In genomic region chr19:50492303-50493052, GRCh38 we compare ENCODE assay signal across 11 cellular contexts. TPM values are rescaled to one million over a fixed set of nuclear protein-coding genes. Genes with fewer than 3 reads are reported as not detected.
DNase-seq lines count a peak whose midpoint lies in the region; ATAC-seq, FAIRE-seq and TF ChIP-seq lines count a peak whose summit lies in the region.
"Had no signal": no experiment of that assay in that cellular context is flagged by ENCODE, and none has a peak within 500 bp of the region (broad histone marks: within the 10 kb centered on the region; RNA-seq: fewer than 3 reads in every experiment).

No MANE protein-coding gene starts in this region.

- H3K27ac Mint-ChIP-seq in activated CD4-positive, alpha-beta T cell treated with anti-CD3 and anti-CD28 coated beads for 36 hours: peak overlapping the region; percentile 39
- H3K27ac Mint-ChIP-seq in activated CD4-positive, alpha-beta T cell treated with anti-CD3 and anti-CD28 coated beads, Interleukin-2, amount 10 ng/mL, durations not matched to agents 7 days and 5 days: no peak overlapping the region
- H3K27ac Mint-ChIP-seq in activated CD4-positive, alpha-beta T cell treated with anti-CD3 and anti-CD28 coated beads, Interleukin-2, amount 10 ng/mL, durations not matched to agents 24 days and 14 days: peak overlapping the region; percentile 44

- intact Hi-C loops in activated CD4-positive, alpha-beta T cell treated with anti-CD3 and anti-CD28 coated beads for 36 hours (cut with DNase I, micrococcal nuclease): no loop called here
- intact Hi-C loops in activated CD4-positive, alpha-beta T cell treated with anti-CD3 and anti-CD28 coated beads, Interleukin-2, amount 10 ng/mL, durations not matched to agents 24 days and 14 days (cut with micrococcal nuclease): no loop called here
- intact Hi-C loops in kidney (cut with DNase I) (no loop called here), PC-9 (cut with micrococcal nuclease; ENCODE audit: unreplicated experiment) (no loop called here)

- H3K4me2 ChIP-seq in PC-9: no peak overlapping the region

- H3K4me1 ChIP-seq in kidney (ENCODE audit: control insufficient read depth in 1 of 2, insufficient read depth in 1 of 2, low read depth in 1 of 2, low read length in 2 of 2) (no peaks in the 10 kb centered on the region), PC-9 (replicated peaks; ENCODE audit: insufficient read depth) (no peaks in the 10 kb centered on the region)

- H3K79me2 ChIP-seq in PC-9 (ENCODE audit: low read depth): no peaks in the 10 kb centered on the region

- CTCF ChIA-PET in activated CD4-positive, alpha-beta T cell treated with anti-CD3 and anti-CD28 coated beads for 36 hours (lab: Charles Lee): no interaction called here
- CTCF ChIA-PET in activated CD4-positive, alpha-beta T cell treated with anti-CD3 and anti-CD28 coated beads, Interleukin-2, amount 10 ng/mL, durations not matched to agents 7 days and 5 days (lab: Charles Lee): no interaction called here
- CTCF ChIA-PET in PC-9 (lab: Charles Lee): no interaction called here

- H3K9me3 Mint-ChIP-seq in activated CD4-positive, alpha-beta T cell treated with anti-CD3 and anti-CD28 coated beads for 36 hours (ENCODE audit: low read depth): no peaks in the 10 kb centered on the region
- no peaks in the 10 kb centered on the region for H3K9me3 Mint-ChIP-seq in activated CD4-positive, alpha-beta T cell treated with anti-CD3 and anti-CD28 coated beads, Interleukin-2, amount 10 ng/mL, durations not matched to agents 7 days and 5 days
- H3K9me3 Mint-ChIP-seq in activated CD4-positive, alpha-beta T cell treated with anti-CD3 and anti-CD28 coated beads, Interleukin-2, amount 10 ng/mL, durations not matched to agents 24 days and 14 days: no peaks in the 10 kb centered on the region

- no peak overlapping the region for H2AFZ ChIP-seq in PC-9

- no peak for FAIRE-seq in kidney (lab: Jason Lieb, UNC)
- FAIRE-seq: endometrium had no signal

- H3K4me3 ChIP-seq in kidney (ENCODE audit: low read length in 2 of 2) (no peak overlapping the region), PC-9 (no peak overlapping the region)
- H3K4me3 ChIP-seq: lung had no signal

- H3K27ac ChIP-seq in kidney (ENCODE audit: low read depth in 2 of 2, low read length in 2 of 2): no peak overlapping the region
- no peak overlapping the region for H3K27ac ChIP-seq in PC-9

- H3K27me3 ChIP-seq in PC-9 (ENCODE audit: insufficient read depth, low read depth): no peaks in the 10 kb centered on the region

- H3K27me3 Mint-ChIP-seq in activated CD4-positive, alpha-beta T cell treated with anti-CD3 and anti-CD28 coated beads for 36 hours: no peaks in the 10 kb centered on the region
- H3K27me3 Mint-ChIP-seq in activated CD4-positive, alpha-beta T cell treated with anti-CD3 and anti-CD28 coated beads, Interleukin-2, amount 10 ng/mL, durations not matched to agents 7 days and 5 days: peaks cover 7% of the 10 kb centered on the region
- H3K27me3 Mint-ChIP-seq in activated CD4-positive, alpha-beta T cell treated with anti-CD3 and anti-CD28 coated beads, Interleukin-2, amount 10 ng/mL, durations not matched to agents 24 days and 14 days: peaks cover 10% of the 10 kb centered on the region

- H3K36me3 ChIP-seq in kidney (ENCODE audit: control insufficient read depth in 1 of 2, insufficient read depth in 2 of 2, low read length in 2 of 2) (no peaks in the 10 kb centered on the region), PC-9 (ENCODE audit: low read depth) (no peaks in the 10 kb centered on the region)

- POLR2A ChIA-PET in activated CD4-positive, alpha-beta T cell treated with anti-CD3 and anti-CD28 coated beads for 36 hours (lab: Charles Lee): no interaction called here
- POLR2A ChIA-PET in activated CD4-positive, alpha-beta T cell treated with anti-CD3 and anti-CD28 coated beads, Interleukin-2, amount 10 ng/mL, durations not matched to agents 7 days and 5 days (lab: Charles Lee): no interaction called here
- POLR2A ChIA-PET in PC-9 (lab: Charles Lee; ENCODE audit: unreplicated experiment): no interaction called here

- H3K4me3 Mint-ChIP-seq in activated CD4-positive, alpha-beta T cell treated with anti-CD3 and anti-CD28 coated beads for 36 hours: no peak overlapping the region
- H3K4me3 Mint-ChIP-seq in activated CD4-positive, alpha-beta T cell treated with anti-CD3 and anti-CD28 coated beads, Interleukin-2, amount 10 ng/mL, durations not matched to agents 7 days and 5 days: no peak overlapping the region
- peak overlapping the region; percentile 42 for H3K4me3 Mint-ChIP-seq in activated CD4-positive, alpha-beta T cell treated with anti-CD3 and anti-CD28 coated beads, Interleukin-2, amount 10 ng/mL, durations not matched to agents 24 days and 14 days

- peak; percentile 64 for DNase-seq in activated CD4-positive, alpha-beta T cell treated with anti-CD3 and anti-CD28 coated beads for 36 hours
- DNase-seq in activated CD4-positive, alpha-beta T cell treated with anti-CD3 and anti-CD28 coated beads, Interleukin-2, amount 10 ng/mL, durations not matched to agents 7 days and 5 days: no peak
- no peak for DNase-seq in activated CD4-positive, alpha-beta T cell treated with anti-CD3 and anti-CD28 coated beads, Interleukin-2, amount 10 ng/mL, durations not matched to agents 24 days and 14 days
- DNase-seq in kidney (peak; percentile 38), PC-9 (no peak), T-helper 9 cell (no peak), NCI-H2029 treated with DMSO at 0.1 percent for 48 hours (lab: John Stamatoyannopoulos, UW) (no peak)
- peak; percentile 55 for DNase-seq in stimulated activated CD8-positive, alpha-beta memory T cell treated with anti-CD3 and anti-CD28 coated beads, Interleukin-4, amount 100 ng/mL, for 48 hours
- DNase-seq: NCI-H2029 had no signal

- no peaks in the 10 kb centered on the region for H3K36me3 Mint-ChIP-seq in activated CD4-positive, alpha-beta T cell treated with anti-CD3 and anti-CD28 coated beads for 36 hours (ENCODE audit: low read depth)
- H3K36me3 Mint-ChIP-seq in activated CD4-positive, alpha-beta T cell treated with anti-CD3 and anti-CD28 coated beads, Interleukin-2, amount 10 ng/mL, durations not matched to agents 7 days and 5 days (ENCODE audit: low read depth): no peaks in the 10 kb centered on the region
- H3K36me3 Mint-ChIP-seq in activated CD4-positive, alpha-beta T cell treated with anti-CD3 and anti-CD28 coated beads, Interleukin-2, amount 10 ng/mL, durations not matched to agents 24 days and 14 days (ENCODE audit: low read depth): peaks cover 6% of the 10 kb centered on the region

- no peak for TF ChIP-seq CTCF in kidney (IDR thresholded peaks at IDR 0.05; ENCODE audit: borderline replicate concordance, extremely low read depth, insufficient read depth)
- TF ChIP-seq CTCF in PC-9 (conservative IDR thresholded peaks at IDR 0.05): no peak

- H3K9ac ChIP-seq in kidney (ENCODE audit: low read length in 2 of 2): no peak overlapping the region

- no peaks in the 10 kb centered on the region for H3K9me3 ChIP-seq in kidney (ENCODE audit: control insufficient read depth in 1 of 2, low read length in 2 of 2)
- no peaks in the 10 kb centered on the region for H3K9me3 ChIP-seq in PC-9 (ENCODE audit: insufficient read depth, low read depth)

- H4K20me1 ChIP-seq in PC-9 (ENCODE audit: insufficient read depth): no peaks in the 10 kb centered on the region

- peaks cover 25% of the 10 kb centered on the region for H3K4me1 Mint-ChIP-seq in activated CD4-positive, alpha-beta T cell treated with anti-CD3 and anti-CD28 coated beads for 36 hours
- peaks cover 13% of the 10 kb centered on the region for H3K4me1 Mint-ChIP-seq in activated CD4-positive, alpha-beta T cell treated with anti-CD3 and anti-CD28 coated beads, Interleukin-2, amount 10 ng/mL, durations not matched to agents 7 days and 5 days
- H3K4me1 Mint-ChIP-seq in activated CD4-positive, alpha-beta T cell treated with anti-CD3 and anti-CD28 coated beads, Interleukin-2, amount 10 ng/mL, durations not matched to agents 24 days and 14 days: peaks cover 17% of the 10 kb centered on the region

- H3K9me2 ChIP-seq in PC-9 (ENCODE audit: insufficient read depth): no peaks in the 10 kb centered on the region

- H3F3A ChIP-seq in PC-9 (ENCODE audit: insufficient read depth, low read depth): peaks cover 8% of the 10 kb centered on the region; the same call in 1 of the 2 replicates

- ATAC-seq in activated CD4-positive, alpha-beta T cell treated with anti-CD3 and anti-CD28 coated beads for 36 hours: peak; percentile 96

- no TSS peak for BruUV-seq in PC-9 (replicated peaks; lab: Mats Ljungman, UMichigan)

RNA-seq across cellular contexts. Expression of gene GARIN5A, which starts 15.8 kb away (rescaled TPM):
- total RNA-seq in activated CD4-positive, alpha-beta T cell treated with anti-CD3 and anti-CD28 coated beads for 36 hours: under 1 TPM; 0.48 to 0.58 TPM
- not detected for total RNA-seq in activated CD4-positive, alpha-beta T cell treated with anti-CD3 and anti-CD28 coated beads, Interleukin-2, amount 10 ng/mL, durations not matched to agents 7 days and 5 days
- 0.21 and 0.68 TPM in 2 replicates for total RNA-seq in activated CD4-positive, alpha-beta T cell treated with anti-CD3 and anti-CD28 coated beads, Interleukin-2, amount 10 ng/mL, durations not matched to agents 24 days and 14 days
- total RNA-seq in kidney (2.0 TPM), PC-9 (2021) (3.7 and 7.3 TPM in 2 replicates)
- 9.0 TPM for polyA plus RNA-seq in kidney (ENCODE audit: insufficient read depth, low read depth, low replicate concordance)

RNA-seq across cellular contexts. Expression of gene EMC10, which starts 16.2 kb away (rescaled TPM):
- total RNA-seq in activated CD4-positive, alpha-beta T cell treated with anti-CD3 and anti-CD28 coated beads for 36 hours: 10 to 100 TPM; 33.4 to 34.7 TPM
- 10 to 100 TPM; 57.8 to 64.9 TPM for total RNA-seq in activated CD4-positive, alpha-beta T cell treated with anti-CD3 and anti-CD28 coated beads, Interleukin-2, amount 10 ng/mL, durations not matched to agents 7 days and 5 days
- 79.2 and 81.6 TPM in 2 replicates for total RNA-seq in activated CD4-positive, alpha-beta T cell treated with anti-CD3 and anti-CD28 coated beads, Interleukin-2, amount 10 ng/mL, durations not matched to agents 24 days and 14 days
- total RNA-seq in kidney (184 TPM), PC-9 (2021) (118 and 121 TPM in 2 replicates)
- 199 TPM for polyA plus RNA-seq in kidney (ENCODE audit: insufficient read depth, low read depth, low replicate concordance)

RNA-seq across cellular contexts. Expression of gene JOSD2, which starts 18.5 kb away (rescaled TPM):
- total RNA-seq in activated CD4-positive, alpha-beta T cell treated with anti-CD3 and anti-CD28 coated beads for 36 hours: 10 to 100 TPM; 17.4 to 28.1 TPM
- 10 to 100 TPM; 35.7 to 42.0 TPM for total RNA-seq in activated CD4-positive, alpha-beta T cell treated with anti-CD3 and anti-CD28 coated beads, Interleukin-2, amount 10 ng/mL, durations not matched to agents 7 days and 5 days
- 41.7 and 44.0 TPM in 2 replicates for total RNA-seq in activated CD4-positive, alpha-beta T cell treated with anti-CD3 and anti-CD28 coated beads, Interleukin-2, amount 10 ng/mL, durations not matched to agents 24 days and 14 days
- total RNA-seq in kidney (31.7 TPM), PC-9 (2021) (44.3 and 56.0 TPM in 2 replicates)
- polyA plus RNA-seq in kidney (ENCODE audit: insufficient read depth, low read depth, low replicate concordance): 73.7 TPM

RNA-seq across cellular contexts. Expression of gene ASPDH, which starts 21.2 kb away (rescaled TPM):
- total RNA-seq in activated CD4-positive, alpha-beta T cell treated with anti-CD3 and anti-CD28 coated beads for 36 hours: not detected
- not detected for total RNA-seq in activated CD4-positive, alpha-beta T cell treated with anti-CD3 and anti-CD28 coated beads, Interleukin-2, amount 10 ng/mL, durations not matched to agents 7 days and 5 days
- total RNA-seq in activated CD4-positive, alpha-beta T cell treated with anti-CD3 and anti-CD28 coated beads, Interleukin-2, amount 10 ng/mL, durations not matched to agents 24 days and 14 days: not detected in 2 replicates
- total RNA-seq in kidney (not detected), PC-9 (2021) (not detected in 2 replicates)
- 115 TPM for polyA plus RNA-seq in kidney (ENCODE audit: insufficient read depth, low read depth, low replicate concordance)
- total RNA-seq: lung had no signal
- polyA plus RNA-seq: lung had no signal

RNA-seq across cellular contexts. Expression of gene MYBPC2, which starts 59.8 kb away (rescaled TPM):
- under 1 TPM; 0.14 to 0.30 TPM for total RNA-seq in activated CD4-positive, alpha-beta T cell treated with anti-CD3 and anti-CD28 coated beads for 36 hours
- not detected for total RNA-seq in activated CD4-positive, alpha-beta T cell treated with anti-CD3 and anti-CD28 coated beads, Interleukin-2, amount 10 ng/mL, durations not matched to agents 7 days and 5 days
- total RNA-seq in activated CD4-positive, alpha-beta T cell treated with anti-CD3 and anti-CD28 coated beads, Interleukin-2, amount 10 ng/mL, durations not matched to agents 24 days and 14 days: 0.12 and 0.26 TPM in 2 replicates
- 0.98 TPM for total RNA-seq in kidney
- polyA plus RNA-seq in kidney (ENCODE audit: insufficient read depth, low read depth, low replicate concordance): not detected
- not detected in 2 replicates for total RNA-seq in PC-9 (2021)

Comparison
In these comparisons a context has a peak if more than half of its experiments do, and no peak if none do; other contexts are left out.
1. DNase-seq: peak in activated CD4-positive, alpha-beta T cell treated with anti-CD3 and anti-CD28 coated beads for 36 hours (single experiment), kidney (single experiment) and stimulated activated CD8-positive, alpha-beta memory T cell treated with anti-CD3 and anti-CD28 coated beads, Interleukin-4, amount 100 ng/mL, for 48 hours (single experiment); none in activated CD4-positive, alpha-beta T cell treated with anti-CD3 and anti-CD28 coated beads, Interleukin-2, amount 10 ng/mL, durations not matched to agents 7 days and 5 days (single experiment), activated CD4-positive, alpha-beta T cell treated with anti-CD3 and anti-CD28 coated beads, Interleukin-2, amount 10 ng/mL, durations not matched to agents 24 days and 14 days (single experiment), PC-9 (0 of 2), T-helper 9 cell (single experiment) and NCI-H2029 treated with DMSO at 0.1 percent for 48 hours (single experiment).